ENCODE assay signal across 8 cellular contexts in genomic region chr19:52856540-52857377, GRCh38. TPM values are rescaled to one million over a fixed set of nuclear protein-coding genes. Genes with fewer than 3 reads are reported as not detected.
DNase-seq lines count a peak whose midpoint lies in the region; ATAC-seq, FAIRE-seq and TF ChIP-seq lines count a peak whose summit lies in the region.
"Not testable (repeated sequence)": the region's sequence is repeated elsewhere in the genome, so short reads cannot be mapped to it uniquely, and the experiment has no call there.

No MANE protein-coding gene starts in this region.

- H4K20me1 ChIP-seq in OCI-LY7 (ENCODE audit: insufficient read depth, low read length); HepG2 (ENCODE audit: insufficient read depth, low read length): not testable (repeated sequence)

- TF ChIP-seq POLR2A in HepG2 (IDR thresholded peaks at IDR 0.05; ENCODE audit: insufficient read depth in 1 of 2, low read depth in 2 of 2, low read length in 2 of 2), result not testable (repeated sequence)

- intact Hi-C loops in OCI-LY7 (cut with micrococcal nuclease; ENCODE audit: unreplicated experiment), result loop anchor here (5.0 kb wide), 1 partner anchor 34 kb away; the partner anchor contains the start of gene ZNF28
- intact Hi-C loops in HepG2 (cut with micrococcal nuclease; ENCODE audit: unreplicated experiment), result not testable (repeated sequence)

- ATAC-seq in GM18517 (IDR thresholded peaks at IDR 0.05; ENCODE audit: unreplicated experiment) (peak; percentile 29), HG03097 (IDR thresholded peaks at IDR 0.05; ENCODE audit: low FRiP score, unreplicated experiment) (peak; percentile 26), HepG2 (peak; percentile 78)

- H3K4me2 ChIP-seq in OCI-LY7 (ENCODE audit: low read length) (peak overlapping the region; percentile 73), HepG2 (ENCODE audit: low read depth, low read length) (peak overlapping the region; percentile 57)

- peaks cover 30% of the 10 kb centered on the region for H3K36me3 ChIP-seq in OCI-LY7 (ENCODE audit: insufficient read depth, low read length)
- peaks cover 3 to 12% of the 10 kb centered on the region in 2 experiments; a peak in 4 of 5 replicates for H3K36me3 ChIP-seq in HepG2 (replicated peaks in 1 of 2; ENCODE audit: control insufficient read depth in 1 of 2, insufficient read depth in 2 of 2, low read length in 2 of 2)

- not testable (repeated sequence) for TF ChIP-seq CTCF in AG04450 (IDR thresholded peaks at IDR 0.05; ENCODE audit: low read depth, low read length); OCI-LY7 (conservative IDR thresholded peaks at IDR 0.05; ENCODE audit: low read length); epithelial cell of esophagus (IDR thresholded peaks at IDR 0.05; ENCODE audit: insufficient read depth, low read depth, low read length, missing control alignments); HepG2 (CRISPR knock-in tag; IDR thresholded peaks at IDR 0.05)

- DNase-seq in AG04450 (ENCODE audit: low read depth, low spot score); OCI-LY7 (ENCODE audit: low spot score); HepG2 (ENCODE audit: low spot score): not testable (repeated sequence)
- peak; percentile 8 for DNase-seq in activated gamma-delta T cell treated with Interleukin-2 at 50 U/mL for 16 hours
- DNase-seq in epithelial cell of esophagus (ENCODE audit: low read depth), result peak; percentile 24
- DNase-seq in retina, result peak; percentile 29

- FAIRE-seq in HepG2 (lab: Jason Lieb, UNC), result not testable (repeated sequence)

- not testable (repeated sequence) for H3K9me2 ChIP-seq in OCI-LY7 (ENCODE audit: insufficient read depth, low read length)

- in situ Hi-C loops in HepG2 (cut with HindIII; ENCODE audit: extremely low pct_ligation_motif_present, low pct_unique_long_range_greater_than_20kb), result not testable (repeated sequence)

- POLR2A ChIA-PET in AG04450 (lab: Yijun Ruan, JAX), result interaction anchor here (0.7 kb wide), 1 partner anchor 87 kb away, joined by 3 read pairs; no protein-coding TSS in a partner anchor
- POLR2A ChIA-PET in OCI-LY7 (lab: Charles Lee); HepG2 (lab: Yijun Ruan, JAX): not testable (repeated sequence)

- H3K27ac ChIP-seq in AG04450 (ENCODE audit: low read depth, low read length) (peak overlapping the region; percentile 83), HepG2 (ENCODE audit: extremely low read length, insufficient read depth, low read length) (peak overlapping the region; percentile 57)
- not testable (repeated sequence) for H3K27ac ChIP-seq in OCI-LY7 (ENCODE audit: low read depth, low read length, poor library complexity, severe bottlenecking)

- BruUV-seq in OCI-LY7 (replicated peaks; lab: Mats Ljungman, UMichigan) (TSS peak; percentile 67), HepG2 (replicated peaks; lab: Mats Ljungman, UMichigan) (TSS peak; percentile 78)

- CTCF ChIA-PET in AG04450 (lab: Charles Lee); OCI-LY7 (lab: Charles Lee; ENCODE audit: unreplicated experiment); HepG2 (lab: Yijun Ruan, JAX; ENCODE audit: low intra/inter-chr PET ratio, low total read pairs): not testable (repeated sequence)

- peak overlapping the region; percentile 75 for H3K9ac ChIP-seq in HepG2 (ENCODE audit: insufficient read depth, low read depth, low read length)

- not testable (repeated sequence) for H3K4me1 ChIP-seq in OCI-LY7 (ENCODE audit: insufficient read depth, low read length, poor library complexity, severe bottlenecking); HepG2 (ENCODE audit: insufficient read depth, low read length)

- H3K27me3 ChIP-seq in AG04450 (ENCODE audit: control insufficient read depth, insufficient read depth, low read length); HepG2 (ENCODE audit: control insufficient read depth in 1 of 2, insufficient read depth in 2 of 2, low read length in 2 of 2): not testable (repeated sequence)

- H3K9me3 ChIP-seq in AG04450 (ENCODE audit: control insufficient read depth, insufficient read depth, low read length); OCI-LY7 (ENCODE audit: low read length); HepG2 (ENCODE audit: low read length): not testable (repeated sequence)

- peak overlapping the region; percentile 73 for H3K4me3 ChIP-seq in AG04450 (ENCODE audit: low read depth, low read length)
- peak overlapping the region; percentile 79 for H3K4me3 ChIP-seq in OCI-LY7 (ENCODE audit: low read depth, low read length, poor library complexity, severe bottlenecking)
- peak overlapping the region; percentile 66 for H3K4me3 ChIP-seq in epithelial cell of esophagus (ENCODE audit: low read length)
- peak overlapping the region; percentile 75 to 83 (median 80); a peak in 5 of 6 replicates for H3K4me3 ChIP-seq in HepG2 (replicated peaks in 1 of 3; ENCODE audit: insufficient read depth in 1 of 3, low read depth in 2 of 3, low read length in 3 of 3)

- not testable (repeated sequence) for H3K79me2 ChIP-seq in OCI-LY7 (ENCODE audit: insufficient read depth, low read depth, low read length); HepG2 (ENCODE audit: insufficient read depth, low read length)

- TF ChIP-seq EP300 in HepG2 (IDR thresholded peaks at IDR 0.05; ENCODE audit: low read depth in 2 of 2, low read length in 2 of 2); HepG2 (CRISPR knock-in tag; IDR thresholded peaks at IDR 0.05; ENCODE audit: borderline replicate concordance): not testable (repeated sequence)

- WGBS in HepG2 (ENCODE audit: low lambda C conversion rate), result 7% methylated on average over 25 of the region's 31 CpGs

- peak overlapping the region; percentile 85; the same call in 1 of the 2 replicates for H2AFZ ChIP-seq in OCI-LY7 (ENCODE audit: low read length)
- not testable (repeated sequence) for H2AFZ ChIP-seq in HepG2 (ENCODE audit: low read length)

- TF ChIP-seq RAD21 in HepG2 (CRISPR knock-in tag; IDR thresholded peaks at IDR 0.05), result not testable (repeated sequence)

RNA-seq across cellular contexts. Expression of gene ZNF468, which starts 0.7 kb away (rescaled TPM):
- polyA plus RNA-seq in AG04450 (2011; rRNA removed), result 13.6 and 19.1 TPM in 2 replicates
- 17.7 and 19.0 TPM in 2 replicates for polyA minus RNA-seq in AG04450 (2011; rRNA and poly(A)+ RNA removed)
- 19.7 and 27.0 TPM in 2 replicates for total RNA-seq in OCI-LY7 (2014; rRNA removed; shearing (Covaris generic))
- 21.3 and 23.0 TPM in 2 replicates for total RNA-seq in OCI-LY7 (2022)
- 19.7 and 31.0 TPM in 2 replicates for total RNA-seq in HepG2 (2016; rRNA removed; fragmentation: Illumina TruSeq; extraction: Trizol)
- total RNA-seq in HepG2 (2016; cell fraction: cytosol; rRNA removed; fragmentation: Illumina TruSeq; extraction: Trizol; ENCODE audit: low read depth), result 1.5 and 2.6 TPM in 2 replicates
- total RNA-seq in HepG2 (2016; cell fraction: insoluble cytoplasmic fraction; rRNA removed; fragmentation: Illumina TruSeq; extraction: Trizol), result 20.6 and 28.1 TPM in 2 replicates
- total RNA-seq in HepG2 (2016; cell fraction: membrane; rRNA removed; fragmentation: Illumina TruSeq; extraction: Trizol), result 6.6 and 8.6 TPM in 2 replicates
- total RNA-seq in HepG2 (2016; cell fraction: nucleus; rRNA removed; fragmentation: Illumina TruSeq; extraction: Trizol), result 11.5 and 12.6 TPM in 2 replicates
- 8.0 and 9.4 TPM in 2 replicates for polyA plus RNA-seq in HepG2 (2011; rRNA removed)
- 5.2 and 9.3 TPM in 2 replicates for polyA plus RNA-seq in HepG2 (2011; cell fraction: cytosol; rRNA removed)
- 3.8 and 5.4 TPM in 2 replicates for polyA plus RNA-seq in HepG2 (2011; cell fraction: nucleus; rRNA removed)
- polyA plus RNA-seq in HepG2 (2012), result 5.8 and 7.4 TPM in 2 replicates
- 0.75 and 0.91 TPM in 2 replicates for polyA plus RNA-seq in HepG2 (2016; cell fraction: cytosol; fragmentation: Illumina TruSeq; extraction: Trizol; ENCODE audit: low read depth)
- polyA plus RNA-seq in HepG2 (2016; cell fraction: insoluble cytoplasmic fraction; fragmentation: Illumina TruSeq; extraction: Trizol; ENCODE audit: low read depth), result 16.4 and 17.4 TPM in 2 replicates
- polyA plus RNA-seq in HepG2 (2016; cell fraction: membrane; fragmentation: Illumina TruSeq; extraction: Trizol; ENCODE audit: low read depth), result 2.8 and 2.9 TPM in 2 replicates
- polyA plus RNA-seq in HepG2 (2016; cell fraction: nucleus; fragmentation: Illumina TruSeq; extraction: Trizol; ENCODE audit: insufficient read depth, low read depth), result 9.8 and 10.1 TPM in 2 replicates
- polyA minus RNA-seq in HepG2 (2011; rRNA and poly(A)+ RNA removed; ENCODE audit: low replicate concordance), result 22.2 and 24.2 TPM in 2 replicates
- polyA minus RNA-seq in HepG2 (2011; cell fraction: cytosol; rRNA and poly(A)+ RNA removed), result 8.2 and 9.0 TPM in 2 replicates
- 14.0 and 19.3 TPM in 2 replicates for polyA minus RNA-seq in HepG2 (2011; cell fraction: nucleus; rRNA and poly(A)+ RNA removed)

RNA-seq across cellular contexts. Expression of gene ZNF28, which starts 35.3 kb away (rescaled TPM):
- polyA plus RNA-seq in AG04450 (2011; rRNA removed), result 9.8 and 11.3 TPM in 2 replicates
- 8.5 and 19.6 TPM in 2 replicates for polyA minus RNA-seq in AG04450 (2011; rRNA and poly(A)+ RNA removed)
- total RNA-seq in OCI-LY7 (2014; rRNA removed; shearing (Covaris generic)), result 17.9 and 21.1 TPM in 2 replicates
- total RNA-seq in OCI-LY7 (2022), result 15.7 and 19.1 TPM in 2 replicates
- 16.0 and 20.0 TPM in 2 replicates for total RNA-seq in HepG2 (2016; rRNA removed; fragmentation: Illumina TruSeq; extraction: Trizol)
- total RNA-seq in HepG2 (2016; cell fraction: cytosol; rRNA removed; fragmentation: Illumina TruSeq; extraction: Trizol; ENCODE audit: low read depth), result 2.8 and 6.6 TPM in 2 replicates
- total RNA-seq in HepG2 (2016; cell fraction: insoluble cytoplasmic fraction; rRNA removed; fragmentation: Illumina TruSeq; extraction: Trizol), result 14.5 and 21.3 TPM in 2 replicates
- 4.3 and 6.9 TPM in 2 replicates for total RNA-seq in HepG2 (2016; cell fraction: membrane; rRNA removed; fragmentation: Illumina TruSeq; extraction: Trizol)
- 5.6 and 7.5 TPM in 2 replicates for total RNA-seq in HepG2 (2016; cell fraction: nucleus; rRNA removed; fragmentation: Illumina TruSeq; extraction: Trizol)
- 5.0 and 5.9 TPM in 2 replicates for polyA plus RNA-seq in HepG2 (2011; rRNA removed)
- 2.6 and 4.9 TPM in 2 replicates for polyA plus RNA-seq in HepG2 (2011; cell fraction: cytosol; rRNA removed)
- polyA plus RNA-seq in HepG2 (2011; cell fraction: nucleus; rRNA removed), result 1.5 and 2.5 TPM in 2 replicates
- polyA plus RNA-seq in HepG2 (2012), result 4.0 and 5.4 TPM in 2 replicates
- polyA plus RNA-seq in HepG2 (2016; cell fraction: cytosol; fragmentation: Illumina TruSeq; extraction: Trizol; ENCODE audit: low read depth), result 6.4 and 6.5 TPM in 2 replicates
- polyA plus RNA-seq in HepG2 (2016; cell fraction: insoluble cytoplasmic fraction; fragmentation: Illumina TruSeq; extraction: Trizol; ENCODE audit: low read depth), result 9.5 and 12.4 TPM in 2 replicates
- polyA plus RNA-seq in HepG2 (2016; cell fraction: membrane; fragmentation: Illumina TruSeq; extraction: Trizol; ENCODE audit: low read depth), result 2.9 and 4.3 TPM in 2 replicates
- 4.1 and 6.4 TPM in 2 replicates for polyA plus RNA-seq in HepG2 (2016; cell fraction: nucleus; fragmentation: Illumina TruSeq; extraction: Trizol; ENCODE audit: insufficient read depth, low read depth)
- polyA minus RNA-seq in HepG2 (2011; rRNA and poly(A)+ RNA removed; ENCODE audit: low replicate concordance), result 3.9 and 9.0 TPM in 2 replicates
- polyA minus RNA-seq in HepG2 (2011; cell fraction: cytosol; rRNA and poly(A)+ RNA removed), result 7.0 and 9.2 TPM in 2 replicates
- polyA minus RNA-seq in HepG2 (2011; cell fraction: nucleus; rRNA and poly(A)+ RNA removed), result 3.7 and 9.4 TPM in 2 replicates

RNA-seq across cellular contexts. Expression of gene ZNF320, which starts 40.7 kb away (rescaled TPM):
- 7.7 and 8.3 TPM in 2 replicates for polyA plus RNA-seq in AG04450 (2011; rRNA removed)
- polyA minus RNA-seq in AG04450 (2011; rRNA and poly(A)+ RNA removed), result 9.6 and 10.3 TPM in 2 replicates
- total RNA-seq in OCI-LY7 (2014; rRNA removed; shearing (Covaris generic)), result 8.0 and 13.5 TPM in 2 replicates
- 16.1 and 16.9 TPM in 2 replicates for total RNA-seq in OCI-LY7 (2022)
- total RNA-seq in HepG2 (2016; rRNA removed; fragmentation: Illumina TruSeq; extraction: Trizol), result 0.49 and 1.3 TPM in 2 replicates
- total RNA-seq in HepG2 (2016; cell fraction: cytosol; rRNA removed; fragmentation: Illumina TruSeq; extraction: Trizol; ENCODE audit: low read depth), result 0.71 TPM in 1 of 2 replicates, not detected in the other
- total RNA-seq in HepG2 (2016; cell fraction: insoluble cytoplasmic fraction; rRNA removed; fragmentation: Illumina TruSeq; extraction: Trizol), result 0.76 and 0.85 TPM in 2 replicates
- total RNA-seq in HepG2 (2016; cell fraction: membrane; rRNA removed; fragmentation: Illumina TruSeq; extraction: Trizol), result not detected in 2 replicates
- total RNA-seq in HepG2 (2016; cell fraction: nucleus; rRNA removed; fragmentation: Illumina TruSeq; extraction: Trizol), result 0.91 and 1.1 TPM in 2 replicates
- 0.05 TPM in 1 of 2 replicates, not detected in the other for polyA plus RNA-seq in HepG2 (2011; rRNA removed)
- not detected in 2 replicates for polyA plus RNA-seq in HepG2 (2011; cell fraction: cytosol; rRNA removed)
- polyA plus RNA-seq in HepG2 (2011; cell fraction: nucleus; rRNA removed), result not detected in 2 replicates
- polyA plus RNA-seq in HepG2 (2012), result not detected in 2 replicates
- polyA plus RNA-seq in HepG2 (2016; cell fraction: cytosol; fragmentation: Illumina TruSeq; extraction: Trizol; ENCODE audit: low read depth), result not detected in 2 replicates
- 0.43 TPM in 1 of 2 replicates, not detected in the other for polyA plus RNA-seq in HepG2 (2016; cell fraction: insoluble cytoplasmic fraction; fragmentation: Illumina TruSeq; extraction: Trizol; ENCODE audit: low read depth)
- 0.29 and 0.37 TPM in 2 replicates for polyA plus RNA-seq in HepG2 (2016; cell fraction: membrane; fragmentation: Illumina TruSeq; extraction: Trizol; ENCODE audit: low read depth)
- polyA plus RNA-seq in HepG2 (2016; cell fraction: nucleus; fragmentation: Illumina TruSeq; extraction: Trizol; ENCODE audit: insufficient read depth, low read depth), result 0.98 and 1.1 TPM in 2 replicates
- polyA minus RNA-seq in HepG2 (2011; rRNA and poly(A)+ RNA removed; ENCODE audit: low replicate concordance), result 15.4 TPM in 1 of 2 replicates, not detected in the other
- not detected in 2 replicates for polyA minus RNA-seq in HepG2 (2011; cell fraction: cytosol; rRNA and poly(A)+ RNA removed)
- polyA minus RNA-seq in HepG2 (2011; cell fraction: nucleus; rRNA and poly(A)+ RNA removed), result not detected in 2 replicates

Comparison
In these comparisons a context has a peak if more than half of its experiments do, and no peak if none do; other contexts are left out.
1. ATAC-seq: peak in every context shown above with its lines; median percentile 78 in HepG2; 29 in GM18517; 26 in HG03097.